ENCODE assay signal across 7 cellular contexts in the genomic region with DNA sequence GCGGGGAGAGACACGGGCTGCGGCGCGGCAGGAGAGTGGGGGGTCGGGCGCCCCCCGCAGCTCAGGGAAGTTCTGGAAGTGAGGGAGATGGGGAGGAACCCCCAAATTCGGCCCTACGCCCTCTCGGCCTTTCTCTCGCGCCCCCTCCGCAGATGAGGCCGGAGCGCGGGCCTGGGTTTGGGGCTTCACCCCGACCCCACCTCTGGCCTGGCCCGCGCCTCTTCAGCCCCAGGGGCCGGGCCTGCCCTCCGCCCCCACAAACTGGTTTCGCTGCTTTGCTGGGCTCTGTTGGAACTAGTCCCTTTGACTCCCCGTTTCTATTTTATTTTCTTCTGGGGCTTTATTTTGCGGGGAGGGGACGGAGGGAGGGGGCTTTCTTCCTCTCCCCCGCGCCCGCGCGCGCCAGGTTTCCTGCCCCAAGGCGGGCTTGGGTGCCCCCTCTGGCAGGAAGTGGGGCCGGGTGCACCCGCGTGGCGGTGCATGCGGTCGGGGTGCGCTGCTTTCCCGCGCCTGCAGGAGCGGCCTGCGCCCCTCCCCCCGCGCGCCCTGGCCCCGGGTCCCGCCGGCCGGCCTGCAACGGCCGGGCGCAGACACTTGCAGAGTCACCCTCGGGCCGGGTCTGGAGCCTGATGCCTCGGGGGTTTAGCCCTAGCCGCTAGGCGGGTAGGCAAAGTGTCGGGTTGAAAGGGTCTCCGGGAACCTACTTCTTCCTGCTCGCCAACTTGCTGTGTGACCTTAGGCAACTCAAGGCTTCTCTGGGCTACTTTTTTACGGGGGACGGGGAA. TPM values are rescaled to one million over a fixed set of nuclear protein-coding genes. Genes with fewer than 3 reads are reported as not detected.
DNase-seq lines count a peak whose midpoint lies in the region; TF ChIP-seq lines count a peak whose summit lies in the region.

No MANE protein-coding gene starts in this region.

- H3K9ac ChIP-seq in HUES48 (ENCODE audit: low read depth, low read length) (peak overlapping the region; percentile 94), iPS-15b (ENCODE audit: low read depth, low read length) (peak overlapping the region; percentile 96)

- H3K9me3 ChIP-seq in HUES48 (ENCODE audit: control insufficient read depth, insufficient read depth, low read length) (no peaks in the 10 kb centered on the region), iPS-15b (ENCODE audit: control insufficient read depth, insufficient read depth, low read length) (no peaks in the 10 kb centered on the region), spleen (no peaks in the 10 kb centered on the region)

- H3K4me3 ChIP-seq in HUES48 (ENCODE audit: low read depth, low read length) (peak overlapping the region; percentile 87), astrocyte of the cerebellum (ENCODE audit: low read depth, low read length) (peak overlapping the region; percentile 68), iPS-15b (ENCODE audit: low read depth, low read length) (peak overlapping the region; percentile 94), spleen (peak overlapping the region; percentile 48 to 87 (median 68))

- H3K4me1 ChIP-seq in HUES48 (ENCODE audit: control insufficient read depth, insufficient read depth, low read length) (peaks cover 47% of the 10 kb centered on the region), iPS-15b (ENCODE audit: control insufficient read depth, insufficient read depth, low read length) (peaks cover 20% of the 10 kb centered on the region), spleen (peaks cover 8 to 60% (median 32%) of the 10 kb centered on the region in 6 donors)

- peak overlapping the region; percentile 95 for H3K27ac ChIP-seq in HUES48 (ENCODE audit: low read depth, low read length)
- H3K27ac ChIP-seq in spleen = peak overlapping the region; percentile 62 to 97 (median 86)

- H3K27me3 ChIP-seq in HUES48 (ENCODE audit: control insufficient read depth, insufficient read depth, low read length) (no peaks in the 10 kb centered on the region), iPS-15b (ENCODE audit: control insufficient read depth, insufficient read depth, low read length) (no peaks in the 10 kb centered on the region), spleen (replicated peaks in 1 of 7) (no peaks in the 10 kb centered on the region)

- peak; percentile 56 for TF ChIP-seq CTCF in GM12873 (IDR thresholded peaks at IDR 0.05; ENCODE audit: insufficient read depth, low read depth, low read length, missing control alignments)
- peak; percentile 17 for TF ChIP-seq CTCF in astrocyte of the cerebellum (IDR thresholded peaks at IDR 0.05; ENCODE audit: low read depth, low read length, missing control alignments)
- TF ChIP-seq CTCF in spleen (IDR thresholded peaks at IDR 0.05 in 8 of 11, conservative IDR thresholded peaks at IDR 0.05 in 3 of 11) = peak in 10 of 11 experiments; percentile 8 to 63 (median 40)

- in situ Hi-C loops in astrocyte of the cerebellum (cut with HindIII; ENCODE audit: low sequenced_read_pairs) = no loop called here

- no peak for TF ChIP-seq POLR2A in spleen (IDR thresholded peaks at IDR 0.05)

- 2 to 6% (median 3%) methylated on average over 46 to 64 of the region's 64 CpGs for WGBS in spleen, 5 donors

- intact Hi-C loops in spleen (cut with DNase I; ENCODE audit: low total_unique reads) = no loop called here

- peaks cover 48% of the 10 kb centered on the region for H3K36me3 ChIP-seq in HUES48 (ENCODE audit: control insufficient read depth, insufficient read depth, low read length)
- peaks cover 32% of the 10 kb centered on the region for H3K36me3 ChIP-seq in iPS-15b (ENCODE audit: control insufficient read depth, insufficient read depth, low read length)
- peaks cover 0 to 30% (median 23%) of the 10 kb centered on the region in 6 donors for H3K36me3 ChIP-seq in spleen

- DNase-seq in T-helper 1 cell (peak; percentile 49 to 79 (median 62)), astrocyte of the cerebellum (ENCODE audit: low read depth) (no peak), spleen (peak; percentile 93), NCI-H774 (lab: John Stamatoyannopoulos, UW) (no peak)

RNA-seq across cellular contexts. Expression of a gene that starts 1.2 kb away (rescaled TPM):
- total RNA-seq in spleen = 100 to 1,000 TPM in 2 of 7 donors, 10 to 100 TPM in 5; 49.9 to 112 (median 73.5) TPM
- polyA plus RNA-seq in spleen = 100 to 1,000 TPM in 2 of 3 donors, 10 to 100 TPM in 1; 63.7 to 129 (median 109) TPM

RNA-seq across cellular contexts. Expression of a gene that starts 10.9 kb away (rescaled TPM):
- 10 to 100 TPM; 24.7 to 40.7 (median 33.9) TPM for total RNA-seq in spleen
- 10 to 100 TPM; 69.0 to 73.7 (median 71.5) TPM for polyA plus RNA-seq in spleen

Comparison
In these comparisons a context has a peak if more than half of its experiments do, and no peak if none do; other contexts are left out.
1. DNase-seq: peak in T-helper 1 cell (5 of 5) and spleen (single experiment); none in astrocyte of the cerebellum (single experiment) and NCI-H774 (single experiment).
2. Peak in every context shown above with its lines, with median percentiles within 50 percentile points of each other: CTCF ChIP-seq and H3K4me3 ChIP-seq.